In the genomic region with DNA sequence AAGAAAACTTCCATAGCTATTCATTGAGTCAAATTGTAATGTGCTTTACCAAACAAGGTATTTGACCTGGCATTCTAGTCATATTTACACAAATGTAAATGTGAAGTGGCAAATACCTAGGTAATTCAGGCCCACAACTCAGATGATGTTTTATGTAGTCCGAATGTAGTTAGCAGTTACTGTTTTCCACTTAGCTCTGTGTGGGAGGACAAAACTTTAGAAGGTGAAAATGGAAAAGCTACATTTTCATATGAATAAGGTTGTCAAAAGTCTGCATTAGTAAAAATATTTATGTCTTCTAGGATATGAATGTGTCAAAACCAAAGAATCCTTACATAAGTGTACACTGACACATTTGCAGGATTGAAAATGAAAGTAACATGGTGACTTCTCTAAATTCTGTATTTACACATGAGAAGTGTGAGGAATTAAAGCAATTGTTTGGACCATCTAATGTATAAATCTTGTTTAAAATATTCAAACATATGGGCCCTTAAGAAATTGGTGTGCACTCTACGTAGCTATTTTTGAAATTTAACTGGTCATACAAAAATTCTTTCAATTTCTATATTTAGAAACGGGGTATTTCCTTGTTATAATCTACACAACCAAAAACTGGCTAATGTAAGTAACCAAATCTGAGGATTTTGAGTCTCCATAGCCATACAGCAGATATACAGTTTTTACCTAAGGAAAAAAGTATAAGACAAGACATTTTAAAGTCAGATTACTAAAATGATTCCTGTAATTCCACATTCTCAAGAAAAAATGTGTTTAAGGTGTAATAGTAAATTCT, we compare ENCODE assay signal across 8 cellular contexts. TPM values are rescaled to one million over a fixed set of nuclear protein-coding genes. Genes with fewer than 3 reads are reported as not detected.
DNase-seq lines count a peak whose midpoint lies in the region; ATAC-seq and TF ChIP-seq lines count a peak whose summit lies in the region.

No MANE protein-coding gene starts in this region.

- peaks cover 51% of the 10 kb centered on the region for H3K4me1 Mint-ChIP-seq in CD4-positive, alpha-beta T cell (ENCODE audit: low read depth)
- H3K4me1 Mint-ChIP-seq in T-helper 1 cell treated with Interleukin-12 subunit alpha and Interleukin-12 subunit beta and Interleukin-4 antibody, amounts not matched to agents 30 μg/mL and 1 μg/mL, for 36 hours (ENCODE audit: low read depth), result peaks cover 28% of the 10 kb centered on the region

- ATAC-seq in CD4-positive, alpha-beta T cell (ENCODE audit: poor library complexity), result no peak
- ATAC-seq in GM18498 (IDR thresholded peaks at IDR 0.05; ENCODE audit: unreplicated experiment) (no peak), GM21825 (IDR thresholded peaks at IDR 0.05; ENCODE audit: unreplicated experiment) (no peak)

- POLR2A ChIA-PET in CD4-positive, alpha-beta T cell (lab: Charles Lee), result interaction anchor here (0.9 to 16.3 kb wide), 20 partner anchors 9 to 1177 kb away, joined by 3 to 441 read pairs (median 8); partner anchors contain the start of genes BORCS5, CDKN1B, CREBL2 and DUSP16

- H3K4me2 ChIP-seq in skeletal muscle satellite cell (ENCODE audit: low read length), result peak overlapping the region; percentile 95

- H3K27ac ChIP-seq in CD4-positive, alpha-beta T cell (ENCODE audit: low read depth, low read length), result peak overlapping the region; percentile 91

- H3K27me3 Mint-ChIP-seq in CD4-positive, alpha-beta T cell, result peaks cover 8% of the 10 kb centered on the region
- no peaks in the 10 kb centered on the region for H3K27me3 Mint-ChIP-seq in T-helper 1 cell treated with Interleukin-12 subunit alpha and Interleukin-12 subunit beta and Interleukin-4 antibody, amounts not matched to agents 30 μg/mL and 1 μg/mL, for 36 hours (ENCODE audit: low read depth)

- H3K9ac ChIP-seq in skeletal muscle satellite cell (ENCODE audit: low read depth, low read length), result peak overlapping the region; percentile 98

- DNase-seq in CD4-positive, alpha-beta T cell, result no peak
- DNase-seq in HT-29 (ENCODE audit: low spot score) (peak; percentile 85), fibroblast of gingiva (ENCODE audit: low read depth) (peak; percentile 24), GM19240 (ENCODE audit: insufficient read length, low spot score) (no peak)

- no peaks in the 10 kb centered on the region for H3K27me3 ChIP-seq in CD4-positive, alpha-beta T cell (ENCODE audit: control insufficient read depth, insufficient read depth, low read length)
- no peaks in the 10 kb centered on the region for H3K27me3 ChIP-seq in skeletal muscle satellite cell (ENCODE audit: control insufficient read depth, insufficient read depth, low read length)

- intact Hi-C loops in CD4-positive, alpha-beta T cell (cut with DNase I, micrococcal nuclease), result no loop called here

- H3K36me3 ChIP-seq in skeletal muscle satellite cell (ENCODE audit: insufficient read depth, low read length), result peaks cover 36% of the 10 kb centered on the region

- no peaks in the 10 kb centered on the region for H3K9me3 ChIP-seq in CD4-positive, alpha-beta T cell (ENCODE audit: control insufficient read depth, low read length)
- H3K9me3 ChIP-seq in skeletal muscle satellite cell (replicated peaks; ENCODE audit: low read length), result no peaks in the 10 kb centered on the region

- no peak for TF ChIP-seq CTCF in CD4-positive, alpha-beta T cell (IDR thresholded peaks at IDR 0.05)

- H3K27ac Mint-ChIP-seq in CD4-positive, alpha-beta T cell, result peak overlapping the region; percentile 95
- H3K27ac Mint-ChIP-seq in T-helper 1 cell treated with Interleukin-12 subunit alpha and Interleukin-12 subunit beta and Interleukin-4 antibody, amounts not matched to agents 30 μg/mL and 1 μg/mL, for 36 hours, result peak overlapping the region; percentile 98

- H3K4me1 ChIP-seq in skeletal muscle satellite cell (ENCODE audit: control insufficient read depth, insufficient read depth, low read length), result peaks cover 44% of the 10 kb centered on the region

- H3K36me3 Mint-ChIP-seq in CD4-positive, alpha-beta T cell (ENCODE audit: low read depth), result peaks cover 84% of the 10 kb centered on the region
- H3K36me3 Mint-ChIP-seq in T-helper 1 cell treated with Interleukin-12 subunit alpha and Interleukin-12 subunit beta and Interleukin-4 antibody, amounts not matched to agents 30 μg/mL and 1 μg/mL, for 36 hours (ENCODE audit: low read depth), result peaks cover 64% of the 10 kb centered on the region

- H3K9me3 Mint-ChIP-seq in CD4-positive, alpha-beta T cell, result no peaks in the 10 kb centered on the region
- H3K9me3 Mint-ChIP-seq in T-helper 1 cell treated with Interleukin-12 subunit alpha and Interleukin-12 subunit beta and Interleukin-4 antibody, amounts not matched to agents 30 μg/mL and 1 μg/mL, for 36 hours, result no peaks in the 10 kb centered on the region

- CTCF ChIA-PET in CD4-positive, alpha-beta T cell (lab: Charles Lee), result interaction anchor here (0.6 to 4.1 kb wide), 7 partner anchors 8 to 729 kb away, joined by 3 to 15 read pairs (median 5); no protein-coding TSS in a partner anchor

- H3K4me3 ChIP-seq in skeletal muscle satellite cell (ENCODE audit: low read length), result peak overlapping the region; percentile 90

- peak overlapping the region; percentile 93 for H3K4me3 Mint-ChIP-seq in CD4-positive, alpha-beta T cell
- peak overlapping the region; percentile 88 for H3K4me3 Mint-ChIP-seq in T-helper 1 cell treated with Interleukin-12 subunit alpha and Interleukin-12 subunit beta and Interleukin-4 antibody, amounts not matched to agents 30 μg/mL and 1 μg/mL, for 36 hours

RNA-seq across cellular contexts. Expression of gene CDKN1B, which starts 5.4 kb away (rescaled TPM):
- total RNA-seq in CD4-positive, alpha-beta T cell, result 100 to 1,000 TPM; 352 TPM
- total RNA-seq in HT-29 (2014; rRNA removed; shearing (Covaris generic)), result 52.9 and 67.7 TPM in 2 replicates
- 13.9 and 17.5 TPM in 2 replicates for total RNA-seq in skeletal muscle satellite cell (2012; rRNA removed)

RNA-seq across cellular contexts. Expression of gene GPR19, which starts 26.6 kb away (rescaled TPM):
- 1 to 10 TPM; 1.1 to 1.9 TPM for total RNA-seq in CD4-positive, alpha-beta T cell
- total RNA-seq in HT-29 (2014; rRNA removed; shearing (Covaris generic)), result 0.25 and 1.0 TPM in 2 replicates
- total RNA-seq in skeletal muscle satellite cell (2012; rRNA removed), result 0.22 and 0.25 TPM in 2 replicates

Comparison
In these comparisons a context has a peak if more than half of its experiments do, and no peak if none do; other contexts are left out.
1. DNase-seq: peak in HT-29 (single experiment) and fibroblast of gingiva (single experiment); none in CD4-positive, alpha-beta T cell (0 of 10) and GM19240 (single experiment).